ENCODE assay signal across 7 cellular contexts in the genomic region with DNA sequence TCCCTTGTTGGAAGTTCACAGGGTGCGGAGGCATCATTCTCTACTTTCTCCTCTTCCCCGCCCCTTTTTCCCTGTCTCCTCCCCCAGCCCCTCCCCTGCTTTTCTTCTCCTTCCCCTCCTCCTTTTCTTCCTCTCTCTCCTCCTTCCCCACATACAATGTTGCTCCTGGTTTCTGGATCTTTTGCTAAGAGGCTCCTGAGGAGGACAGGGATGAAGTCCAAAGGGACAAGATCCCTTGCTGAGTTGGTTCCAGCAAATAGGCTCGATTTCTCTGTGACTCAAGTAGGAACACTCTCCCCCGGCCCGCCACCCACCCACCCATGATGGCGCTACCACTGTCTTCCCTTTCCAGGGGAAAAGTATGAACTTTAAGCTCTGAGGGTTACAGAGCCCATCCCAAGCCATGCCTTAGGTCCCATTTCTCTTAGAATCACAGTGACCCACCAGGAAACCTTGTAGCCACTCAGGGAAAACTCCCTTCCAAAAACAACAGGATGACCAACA. TPM values are rescaled to one million over a fixed set of nuclear protein-coding genes. Genes with fewer than 3 reads are reported as not detected.
A peak's percentile ranks its signal among the peaks of the same experiment; 100 is the strongest.
DNase-seq lines count a peak whose midpoint lies in the region; ATAC-seq and TF ChIP-seq lines count a peak whose summit lies in the region.

No MANE protein-coding gene starts in this region.

- H3F3A ChIP-seq in GM23248 (ENCODE audit: insufficient read depth) (0 out of 2 replicates have a peak, but pooled peaks cover 4% of the 10 kb centered on the region), OCI-LY1 (ENCODE audit: insufficient read depth, low read length) (no peaks in the 10 kb centered on the region)

- H3K9me3 ChIP-seq in GM23248 (ENCODE audit: low read depth) (no peaks in the 10 kb centered on the region), OCI-LY1 (ENCODE audit: low read length) (no peaks in the 10 kb centered on the region)

- TF ChIP-seq CTCF in OCI-LY1 (IDR thresholded peaks at IDR 0.05; ENCODE audit: low read length) (no peak), fibroblast of villous mesenchyme (IDR thresholded peaks at IDR 0.05; ENCODE audit: insufficient read depth, low read depth, low read length) (no peak)

- H3K27me3 ChIP-seq in GM23248 (replicated peaks; ENCODE audit: insufficient read depth) (no peaks in the 10 kb centered on the region), OCI-LY1 (ENCODE audit: insufficient read depth, low read length) (peaks cover 8% of the 10 kb centered on the region; the same call in 1 of the 2 replicates), rectal smooth muscle tissue (ENCODE audit: control insufficient read depth, insufficient read depth, low read length) (no peaks in the 10 kb centered on the region)

- no peaks in the 10 kb centered on the region for H3K36me3 ChIP-seq in GM23248 (ENCODE audit: low read depth)
- H3K36me3 ChIP-seq in OCI-LY1 (ENCODE audit: insufficient read depth, low read length) = no peaks in the 10 kb centered on the region
- H3K36me3 ChIP-seq in rectal smooth muscle tissue (ENCODE audit: control insufficient read depth, insufficient read depth, low read length) = no peaks in the 10 kb centered on the region

- H4K20me1 ChIP-seq in GM23248 (ENCODE audit: insufficient read depth) (no peaks in the 10 kb centered on the region), OCI-LY1 (ENCODE audit: insufficient read depth, low read length) (no peaks in the 10 kb centered on the region)

- H3K9me2 ChIP-seq in GM23248 (ENCODE audit: insufficient read depth) = no peaks in the 10 kb centered on the region
- H3K9me2 ChIP-seq in OCI-LY1 (ENCODE audit: low read depth, low read length) = no peaks in the 10 kb centered on the region

- H3K79me2 ChIP-seq in GM23248 (ENCODE audit: insufficient read depth) = peaks cover 7% of the 10 kb centered on the region; the same call in 1 of the 2 replicates
- H3K79me2 ChIP-seq in OCI-LY1 (ENCODE audit: insufficient read depth, low read length) = no peaks in the 10 kb centered on the region

- H3K4me1 ChIP-seq in GM23248 (ENCODE audit: insufficient read depth) = peaks cover 7% of the 10 kb centered on the region
- peaks cover 34% of the 10 kb centered on the region for H3K4me1 ChIP-seq in OCI-LY1 (ENCODE audit: insufficient read depth, low read length, severe bottlenecking)
- peaks cover 13% of the 10 kb centered on the region for H3K4me1 ChIP-seq in rectal smooth muscle tissue (ENCODE audit: control insufficient read depth, insufficient read depth, low read length)

- H3K27ac ChIP-seq in GM23248 = no peak overlapping the region
- no peak overlapping the region for H3K27ac ChIP-seq in OCI-LY1 (ENCODE audit: low read depth, low read length, poor library complexity, severe bottlenecking)
- no peak overlapping the region for H3K27ac ChIP-seq in rectal smooth muscle tissue (ENCODE audit: low read depth, low read length)

- H2AFZ ChIP-seq in GM23248 (peak overlapping the region; percentile 77), OCI-LY1 (ENCODE audit: low read length) (no peak overlapping the region)

- in situ Hi-C loops in GM23248 (cut with MboI) = no loop called here

- no peak overlapping the region for H3K4me2 ChIP-seq in GM23248 (ENCODE audit: unreplicated experiment)
- H3K4me2 ChIP-seq in OCI-LY1 (ENCODE audit: low read length) = peak overlapping the region; percentile 62

- peak; percentile 27 for DNase-seq in GM23248
- DNase-seq in fibroblast of villous mesenchyme (ENCODE audit: low read depth) = no peak
- DNase-seq in midbrain (lab: John Stamatoyannopoulos, UW) = no peak
- DNase-seq in activated CD4-positive, alpha-beta T cell treated with anti-CD3 and anti-CD28 coated beads for 4 hours = no peak

- no peak overlapping the region for H3K9ac ChIP-seq in GM23248
- no peak overlapping the region for H3K9ac ChIP-seq in OCI-LY1 (ENCODE audit: low read length)
- no peak overlapping the region for H3K9ac ChIP-seq in rectal smooth muscle tissue (ENCODE audit: low read length)

- 28 to 36% methylated on average over 4 to 6 of the region's 6 CpGs for WGBS in GM23248 (ENCODE audit: low coverage in 1 of 2, low lambda C conversion rate in 2 of 2, missing lambda C conversion rate in 2 of 2), 2 experiments

- H3K4me3 ChIP-seq in GM23248 (no peak overlapping the region), OCI-LY1 (ENCODE audit: low read depth, low read length, poor library complexity, severe bottlenecking) (no peak overlapping the region), fibroblast of villous mesenchyme (ENCODE audit: low read depth, low read length) (peak overlapping the region; percentile 76), rectal smooth muscle tissue (ENCODE audit: low read length) (peak overlapping the region; percentile 32)

- ATAC-seq in HG03108 (IDR thresholded peaks at IDR 0.05; ENCODE audit: unreplicated experiment) = no peak

RNA-seq across cellular contexts. Expression of gene TFEB, which starts 0.9 kb away (rescaled TPM):
- total RNA-seq in GM23248 (2014; rRNA removed; shearing (Covaris generic)) = 5.7 and 10.0 TPM in 2 replicates
- 5.5 and 6.4 TPM in 2 replicates for polyA plus RNA-seq in GM23248 (2016; fragmentation: Nextera tagmentation; extraction: Ambion mirVana)
- 3.0 and 5.2 TPM in 2 replicates for total RNA-seq in fibroblast of villous mesenchyme

RNA-seq across cellular contexts. Expression of gene PGC, which starts 10.9 kb away (rescaled TPM):
- not detected in 2 replicates for total RNA-seq in GM23248 (2014; rRNA removed; shearing (Covaris generic))
- polyA plus RNA-seq in GM23248 (2016; fragmentation: Nextera tagmentation; extraction: Ambion mirVana) = not detected in 2 replicates
- total RNA-seq in fibroblast of villous mesenchyme = not detected in 2 replicates

RNA-seq across cellular contexts. Expression of gene FRS3, which starts 43.4 kb away (rescaled TPM):
- 3.0 and 3.4 TPM in 2 replicates for total RNA-seq in GM23248 (2014; rRNA removed; shearing (Covaris generic))
- 1.7 and 2.5 TPM in 2 replicates for polyA plus RNA-seq in GM23248 (2016; fragmentation: Nextera tagmentation; extraction: Ambion mirVana)
- total RNA-seq in fibroblast of villous mesenchyme = 1.3 TPM in 2 replicates

RNA-seq across cellular contexts. Expression of gene PRICKLE4, which starts 44.3 kb away (rescaled TPM):
- 2.1 TPM in 1 of 2 replicates, not detected in the other for total RNA-seq in GM23248 (2014; rRNA removed; shearing (Covaris generic))
- polyA plus RNA-seq in GM23248 (2016; fragmentation: Nextera tagmentation; extraction: Ambion mirVana) = not detected in 2 replicates
- 0.64 and 0.86 TPM in 2 replicates for total RNA-seq in fibroblast of villous mesenchyme

RNA-seq across cellular contexts. Expression of gene TOMM6, which starts 51.2 kb away (rescaled TPM):
- 104 and 136 TPM in 2 replicates for total RNA-seq in GM23248 (2014; rRNA removed; shearing (Covaris generic))
- polyA plus RNA-seq in GM23248 (2016; fragmentation: Nextera tagmentation; extraction: Ambion mirVana) = 204 and 205 TPM in 2 replicates
- total RNA-seq in fibroblast of villous mesenchyme = 67.3 and 70.0 TPM in 2 replicates

Comparison
In these comparisons a context has a peak if more than half of its experiments do, and no peak if none do; other contexts are left out.
1. H3K4me3 ChIP-seq: peak in fibroblast of villous mesenchyme (single experiment) and rectal smooth muscle tissue (single experiment); none in GM23248 (single experiment) and OCI-LY1 (single experiment).